22 cellular contexts compared by ENCODE assay signal in the genomic region with DNA sequence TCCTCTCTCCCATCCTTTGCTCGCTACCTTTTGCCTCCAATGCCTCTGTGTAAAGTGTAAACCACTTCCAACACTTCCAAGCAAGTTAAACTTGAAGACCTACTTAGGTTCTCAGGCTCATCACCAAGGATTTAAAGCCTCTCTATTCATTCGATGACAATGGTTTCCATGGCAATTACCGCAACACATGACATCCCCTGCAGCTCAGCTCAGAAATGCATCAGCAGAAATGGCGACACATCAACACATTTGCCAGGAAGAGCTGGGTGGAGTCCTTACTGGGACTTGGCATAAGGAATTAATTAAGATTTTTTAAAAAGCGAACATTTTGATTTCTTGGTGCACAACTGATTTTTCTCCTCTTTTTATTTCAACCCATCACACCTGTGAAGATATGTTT.
A peak's percentile ranks its signal among the peaks of the same experiment; 100 is the strongest.
DNase-seq lines count a peak whose midpoint lies in the region.
"Had no signal": no experiment of that assay in that cellular context is flagged by ENCODE, and none has a peak within 500 bp of the region (broad histone marks: within the 10 kb centered on the region; RNA-seq: fewer than 3 reads in every experiment).

No MANE protein-coding gene starts in this region.

- no peak overlapping the region for H3K9ac ChIP-seq in adipocyte (ENCODE audit: low read length)
- H3K9ac ChIP-seq: BLaER1 treated with 17β-estradiol and CSF1 and Interleukin-3, amounts not matched to agents 10 nM and 100 nM had no signal

- intact Hi-C loops in head of caudate nucleus (cut with DNase I) = no loop called here

- H3K9me3 ChIP-seq in adipocyte (ENCODE audit: control insufficient read depth, low read length) = no peaks in the 10 kb centered on the region
- H3K9me3 ChIP-seq: body of pancreas had no signal

- peaks cover 13% of the 10 kb centered on the region for H3K4me1 ChIP-seq in adipocyte (ENCODE audit: control insufficient read depth, insufficient read depth, low read length)
- H3K4me1 ChIP-seq: body of pancreas had no signal

- H3K27me3 ChIP-seq in adipocyte (replicated peaks; ENCODE audit: control insufficient read depth, insufficient read depth, low read length) = no peaks in the 10 kb centered on the region
- H3K27me3 ChIP-seq: BLaER1 treated with 17β-estradiol and CSF1 and Interleukin-3, amounts not matched to agents 10 nM and 100 nM; body of pancreas had no signal

- DNase-seq in NCI-H2227 (lab: John Stamatoyannopoulos, UW; ENCODE audit: unreplicated experiment) (peak; percentile 1), NCI-H2227 treated with DMSO at 0.1 percent for 48 hours (lab: John Stamatoyannopoulos, UW) (no peak), adipocyte (ENCODE audit: low read depth) (no peak), head of caudate nucleus (peak in 33 of 42 donors; percentile 16 to 80 (median 53)), retina (peak; percentile 63), HK-2 (ENCODE audit: unreplicated experiment) (no peak), middle frontal gyrus (ENCODE audit: extremely low spot score, low spot score) (no peak), NK-92 (lab: John Stamatoyannopoulos, UW; ENCODE audit: unreplicated experiment) (no peak)
- DNase-seq: activated CD4-positive, alpha-beta memory T cell treated with anti-CD3 and anti-CD28 coated beads for 36 hours; activated CD4-positive, CD25-positive, alpha-beta regulatory T cell; activated effector memory CD4-positive, alpha-beta T cell treated with anti-CD3 and anti-CD28 coated beads, Interleukin-2, amount 50 U/mL, for 16 hours; body of pancreas; Calu3; endodermal cell; H9; MM.1S; naive B cell; NCI-H1436; NCI-H2171 treated with DMSO at 0.1 percent for 48 hours; NCI-H774 had no signal

- no peaks in the 10 kb centered on the region for H3K36me3 ChIP-seq in adipocyte (ENCODE audit: control insufficient read depth, insufficient read depth, low read length, severe bottlenecking)
- H3K36me3 ChIP-seq: BLaER1 treated with 17β-estradiol and CSF1 and Interleukin-3, amounts not matched to agents 10 nM and 100 nM had no signal

- H3K4me3 ChIP-seq in adipocyte (ENCODE audit: low read length) = peak overlapping the region; percentile 20
- H3K4me3 ChIP-seq: BLaER1 treated with 17β-estradiol and CSF1 and Interleukin-3, amounts not matched to agents 10 nM and 100 nM; body of pancreas; lung had no signal

Comparison
In these comparisons a context has a peak if more than half of its experiments do, and no peak if none do; other contexts are left out.
1. DNase-seq: peak in NCI-H2227 (single experiment), head of caudate nucleus (33 of 42) and retina (single experiment); none in NCI-H2227 treated with DMSO at 0.1 percent for 48 hours (single experiment), adipocyte (single experiment), HK-2 (single experiment), middle frontal gyrus (single experiment) and NK-92 (single experiment).